ENCODE assay signal across 13 cellular contexts in genomic region chr1:177568702-177569101, GRCh38.
A peak's percentile ranks its signal among the peaks of the same experiment; 100 is the strongest.
DNase-seq lines count a peak whose midpoint lies in the region; ATAC-seq and TF ChIP-seq lines count a peak whose summit lies in the region.
"Had no signal": no experiment of that assay in that cellular context is flagged by ENCODE, and none has a peak within 500 bp of the region (broad histone marks: within the 10 kb centered on the region; RNA-seq: fewer than 3 reads in every experiment).

No MANE protein-coding gene starts in this region.

- H3K36me3 ChIP-seq in HCT116 (ENCODE audit: control insufficient read depth in 1 of 2, insufficient read depth in 2 of 2, low read length in 2 of 2) (no peaks in the 10 kb centered on the region), PC-3 (ENCODE audit: low read depth, low read length) (no peaks in the 10 kb centered on the region)
- H3K36me3 ChIP-seq: BE2C, suprapubic skin had no signal

- H3K79me2 ChIP-seq in HCT116 (ENCODE audit: insufficient read depth, low read length) = no peaks in the 10 kb centered on the region
- H3K79me2 ChIP-seq in PC-3 (ENCODE audit: low read length) = no peaks in the 10 kb centered on the region

- H3K4me3 ChIP-seq in HCT116 (replicated peaks in 1 of 2; ENCODE audit: low read depth in 1 of 2, low read length in 2 of 2) = no peak overlapping the region
- no peak overlapping the region for H3K4me3 ChIP-seq in PC-3 (ENCODE audit: low read length)
- H3K4me3 ChIP-seq: suprapubic skin had no signal

- no peaks in the 10 kb centered on the region for H4K20me1 ChIP-seq in HCT116 (ENCODE audit: insufficient read depth)
- no peaks in the 10 kb centered on the region for H4K20me1 ChIP-seq in PC-3 (ENCODE audit: low read length)

- no peaks in the 10 kb centered on the region for H3K4me1 Mint-ChIP-seq in osteocyte (ENCODE audit: unreplicated experiment)
- H3K4me1 Mint-ChIP-seq: activated naive CD8-positive, alpha-beta T cell treated with anti-CD3 and anti-CD28 coated beads, Interleukin-2, amount 10 ng/mL, durations not matched to agents 7 days and 5 days had no signal

- TF ChIP-seq CTCF in C4-2B (conservative IDR thresholded peaks at IDR 0.05) = peak; percentile 21
- peak in 2 of 3 experiments; percentile 8 to 35; a peak in 2 of 6 replicates for TF ChIP-seq CTCF in HCT116 (IDR thresholded peaks at IDR 0.05 in 2 of 3, conservative IDR thresholded peaks at IDR 0.05 in 1 of 3; ENCODE audit: borderline replicate concordance in 1 of 3, insufficient read depth in 1 of 3, low read depth in 2 of 3, low read length in 2 of 3)
- TF ChIP-seq CTCF in PC-3 (conservative IDR thresholded peaks at IDR 0.05; ENCODE audit: low read depth, low read length) = peak; percentile 39
- no peak for TF ChIP-seq CTCF in osteocyte (IDR thresholded peaks at IDR 0.05)

- H3K9me2 ChIP-seq in HCT116 (ENCODE audit: insufficient read depth) (no peaks in the 10 kb centered on the region), PC-3 (replicated peaks; ENCODE audit: low read length) (no peaks in the 10 kb centered on the region)

- BruUV-seq in HCT116 (replicated peaks; lab: Mats Ljungman, UMichigan) (no TSS peak), PC-3 (replicated peaks; lab: Mats Ljungman, UMichigan) (no TSS peak)

- no peak overlapping the region for H3K4me3 Mint-ChIP-seq in osteocyte (ENCODE audit: unreplicated experiment)
- H3K4me3 Mint-ChIP-seq: activated naive CD8-positive, alpha-beta T cell treated with anti-CD3 and anti-CD28 coated beads, Interleukin-2, amount 10 ng/mL, durations not matched to agents 7 days and 5 days had no signal

- H3K27ac Mint-ChIP-seq in osteocyte (ENCODE audit: unreplicated experiment) = no peak overlapping the region
- H3K27ac Mint-ChIP-seq: activated naive CD8-positive, alpha-beta T cell treated with anti-CD3 and anti-CD28 coated beads, Interleukin-2, amount 10 ng/mL, durations not matched to agents 7 days and 5 days had no signal

- CTCF ChIA-PET in HCT116 (lab: Charles Lee) (no interaction called here), PC-3 (lab: Charles Lee) (no interaction called here)

- ATAC-seq in HCT116 = peak; percentile 57; the same call in 1 of the 2 replicates
- no peak for ATAC-seq in PC-3
- no peak for ATAC-seq in HG03520 (IDR thresholded peaks at IDR 0.05; ENCODE audit: unreplicated experiment)

- H3K4me1 ChIP-seq in HCT116 (ENCODE audit: control insufficient read depth in 1 of 2, insufficient read depth in 2 of 2, low read length in 2 of 2) (no peaks in the 10 kb centered on the region), PC-3 (ENCODE audit: insufficient read depth, low read length) (no peaks in the 10 kb centered on the region)
- H3K4me1 ChIP-seq: BE2C had no signal

- intact Hi-C loops in HCT116 (cut with micrococcal nuclease) (no loop called here), PC-3 (cut with micrococcal nuclease) (no loop called here)

- H2AFZ ChIP-seq in HCT116 (ENCODE audit: low read depth, low read length, poor library complexity, severe bottlenecking) = no peak overlapping the region
- no peak overlapping the region for H2AFZ ChIP-seq in PC-3 (ENCODE audit: low read length)

- H3K36me3 Mint-ChIP-seq in osteocyte (ENCODE audit: unreplicated experiment) = no peaks in the 10 kb centered on the region
- H3K36me3 Mint-ChIP-seq: activated naive CD8-positive, alpha-beta T cell treated with anti-CD3 and anti-CD28 coated beads, Interleukin-2, amount 10 ng/mL, durations not matched to agents 7 days and 5 days had no signal

- H3K9ac ChIP-seq in HCT116 (ENCODE audit: low read length) = no peak overlapping the region
- H3K9ac ChIP-seq in PC-3 (ENCODE audit: low read length) = no peak overlapping the region

- H3K9me3 ChIP-seq in HCT116 (ENCODE audit: control insufficient read depth in 1 of 2, insufficient read depth in 1 of 2, low read depth in 1 of 2, low read length in 2 of 2) (no peaks in the 10 kb centered on the region), PC-3 (ENCODE audit: low read length) (no peaks in the 10 kb centered on the region)
- H3K9me3 ChIP-seq: BE2C, suprapubic skin had no signal

- no peak for TF ChIP-seq POLR2A in HCT116 (IDR thresholded peaks at IDR 0.05; ENCODE audit: borderline replicate concordance, extremely low read depth, insufficient read depth, insufficient read length)

- H3K27ac ChIP-seq in C4-2B (no peak overlapping the region), HCT116 (ENCODE audit: low read depth, low read length) (no peak overlapping the region), PC-3 (ENCODE audit: low read length) (no peak overlapping the region)
- H3K27ac ChIP-seq: suprapubic skin had no signal

- H3K4me2 ChIP-seq in HCT116 (ENCODE audit: low read length) = no peak overlapping the region
- H3K4me2 ChIP-seq in PC-3 (ENCODE audit: low read length) = no peak overlapping the region

- RAD21 ChIA-PET in HCT116 (lab: Charles Lee; ENCODE audit: low non-redundant PET in 1 of 2, low total read pairs in 2 of 2, uncharacterized antibody in 2 of 2, unreplicated experiment in 2 of 2) = no interaction called here

- H3F3A ChIP-seq in PC-3 (ENCODE audit: low read length, unreplicated experiment) = no peaks in the 10 kb centered on the region

- no peak for TF ChIP-seq RAD21 in HCT116 (IDR thresholded peaks at IDR 0.05; ENCODE audit: low read depth)

- H3K27me3 Mint-ChIP-seq in osteocyte (ENCODE audit: unreplicated experiment) = no peaks in the 10 kb centered on the region
- H3K27me3 Mint-ChIP-seq: activated naive CD8-positive, alpha-beta T cell treated with anti-CD3 and anti-CD28 coated beads, Interleukin-2, amount 10 ng/mL, durations not matched to agents 7 days and 5 days had no signal

- DNase-seq in HCT116 (ENCODE audit: low read depth, low spot score) (no peak), PC-3 (no peak), iPS DF 4.7 (ENCODE audit: extremely low read depth, low spot score) (peak; percentile 3), osteocyte (ENCODE audit: extremely low spot score, unreplicated experiment) (no peak), NCI-H128 (lab: John Stamatoyannopoulos, UW; ENCODE audit: unreplicated experiment) (no peak)
- no peak for DNase-seq in stimulated activated CD4-positive, alpha-beta T cell treated with anti-CD3 and anti-CD28 coated beads, Interleukin-2, amount 100 ng/mL, for 48 hours
- DNase-seq: activated CD4-positive, alpha-beta T cell treated with anti-CD3 and anti-CD28 coated beads, Interleukin-2, amount 50 U/mL, for 4 hours; activated naive CD8-positive, alpha-beta T cell treated with anti-CD3 and anti-CD28 coated beads, Interleukin-2, amount 10 ng/mL, durations not matched to agents 7 days and 5 days; activated T-cell treated with anti-CD3 and anti-CD28 coated beads, Interleukin-2, amount 50 U/mL, for 1 hour; BE2C had no signal

- POLR2A ChIA-PET in HCT116 (lab: Charles Lee) (no interaction called here), PC-3 (lab: Charles Lee; ENCODE audit: unreplicated experiment) (no interaction called here)

- H3K27me3 ChIP-seq in HCT116 (ENCODE audit: insufficient read depth, low read length) (no peaks in the 10 kb centered on the region), PC-3 (ENCODE audit: low read length) (no peaks in the 10 kb centered on the region)
- H3K27me3 ChIP-seq: BE2C, suprapubic skin had no signal

- no peaks in the 10 kb centered on the region for H3K9me3 Mint-ChIP-seq in osteocyte (ENCODE audit: unreplicated experiment)
- H3K9me3 Mint-ChIP-seq: activated naive CD8-positive, alpha-beta T cell treated with anti-CD3 and anti-CD28 coated beads, Interleukin-2, amount 10 ng/mL, durations not matched to agents 7 days and 5 days had no signal

TF ChIP-seq in HCT116, 20 proteins besides CTCF, POLR2A, EP300 and RAD21:
- TF ChIP-seq ZNF274 (IDR thresholded peaks at IDR 0.05; ENCODE audit: low read depth, low read length) (no peak), TCF7L2 (IDR thresholded peaks at IDR 0.05; ENCODE audit: borderline replicate concordance, extremely low read depth, insufficient read depth, insufficient read length) (no peak)
TF ChIP-seq in HCT116: peak in this region for 0.
